ENCODE assay signal across 8 cellular contexts in the genomic region with DNA sequence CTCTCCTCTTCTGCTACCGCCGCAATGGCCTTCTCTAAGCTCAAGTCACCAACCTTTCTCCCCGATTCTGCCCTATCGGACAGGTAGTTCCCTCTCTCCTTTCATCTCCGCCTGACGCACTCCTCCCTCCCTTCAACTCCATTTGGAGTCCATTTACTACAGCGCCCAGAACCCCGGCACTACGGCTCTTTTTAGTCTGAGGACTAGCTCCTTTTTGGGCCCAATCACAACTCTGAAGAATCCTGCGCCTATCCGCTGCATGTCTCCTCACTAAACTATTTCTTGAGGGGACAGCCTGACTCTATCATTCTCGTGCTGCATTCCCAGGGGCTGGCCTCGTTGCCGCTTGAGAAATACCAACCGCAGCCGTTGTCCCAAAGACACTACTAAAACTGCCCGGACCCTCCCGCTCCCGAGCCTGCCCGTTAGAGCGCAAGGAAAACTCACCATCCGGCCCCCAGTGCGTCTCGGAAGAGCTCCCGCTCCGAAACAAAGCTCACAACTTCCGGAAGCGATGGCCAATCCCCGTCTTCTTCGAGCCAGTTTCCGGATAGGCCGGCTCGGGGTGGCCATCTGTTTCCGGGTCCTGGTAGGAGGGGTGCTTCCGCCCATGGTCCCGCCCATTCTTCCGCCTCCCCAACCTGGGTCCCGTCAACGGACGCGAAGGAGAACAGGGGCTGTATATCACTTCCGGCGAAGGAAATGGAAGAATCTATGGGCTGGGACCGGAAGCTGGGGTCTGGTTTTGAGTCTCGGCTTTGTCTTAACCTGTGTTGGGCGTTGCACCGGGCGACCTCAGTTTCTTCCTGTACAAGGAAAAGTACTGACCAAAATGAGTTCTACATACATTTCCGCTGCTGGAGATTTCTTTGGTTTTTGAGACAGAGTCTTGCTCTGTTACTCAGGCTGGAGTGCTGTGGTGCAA. TPM values are rescaled to one million over a fixed set of nuclear protein-coding genes. Genes with fewer than 3 reads are reported as not detected.
DNase-seq lines count a peak whose midpoint lies in the region; ATAC-seq lines count a peak whose summit lies in the region.

TSS of gene TPRKB (minus strand) at position 491 of the 925 bp plus-strand sequence. CDS start 2,776 bp downstream, outside the sequence.

- ATAC-seq in GM19468 (IDR thresholded peaks at IDR 0.05; ENCODE audit: extremely low read depth, unreplicated experiment) (peak; percentile 88), memory B cell (ENCODE audit: low read depth) (peak; percentile 99)
- peak; percentile 98 for ATAC-seq in effector memory CD8-positive, alpha-beta T cell (replicated peaks)

- CTCF ChIA-PET in CD8-positive, alpha-beta memory T cell (lab: Charles Lee), result interaction anchor here (0.6 to 1.6 kb wide), 5 partner anchors 19 to 410 kb away, joined by 3 to 4 read pairs (median 3); partner anchors contain the start of genes ALMS1 and DUSP11

- peak within 1 kb of the TSS; percentile 89 to 99 (median 95) for H3K4me3 Mint-ChIP-seq in CD8-positive, alpha-beta memory T cell
- peak within 1 kb of the TSS; percentile 89 to 93 for H3K4me3 Mint-ChIP-seq in effector memory CD8-positive, alpha-beta T cell
- H3K4me3 Mint-ChIP-seq in memory B cell, result peak within 1 kb of the TSS; percentile 86

- POLR2A ChIA-PET in CD8-positive, alpha-beta memory T cell (lab: Charles Lee), result interaction anchor here (0.6 to 1.2 kb wide), 7 partner anchors 42 to 721 kb away, joined by 3 to 5 read pairs (median 3); partner anchors contain the start of genes DGUOK, DUSP11, MOB1A and MTHFD2

- no peaks in the 10 kb centered on the region for H3K9me3 ChIP-seq in CD8-positive, alpha-beta memory T cell (ENCODE audit: low read length)

- H3K36me3 Mint-ChIP-seq in CD8-positive, alpha-beta memory T cell, result peaks cover 8 to 39% (median 16%) of the 10 kb centered on the region in 3 donors
- peaks cover 41% of the 10 kb centered on the region for H3K36me3 Mint-ChIP-seq in effector memory CD8-positive, alpha-beta T cell (ENCODE audit: insufficient read depth)
- peaks cover 21% of the 10 kb centered on the region for H3K36me3 Mint-ChIP-seq in memory B cell

- peaks cover 14% of the 10 kb centered on the region for H3K36me3 ChIP-seq in CD8-positive, alpha-beta memory T cell (ENCODE audit: insufficient read depth, low read length)

- peak within 1 kb of the TSS; percentile 95 for H3K4me3 ChIP-seq in CD8-positive, alpha-beta memory T cell (ENCODE audit: low read length)

- peaks cover 24 to 26% (median 25%) of the 10 kb centered on the region in 3 donors for H3K4me1 Mint-ChIP-seq in CD8-positive, alpha-beta memory T cell
- peaks cover 11 to 16% of the 10 kb centered on the region in 2 donors for H3K4me1 Mint-ChIP-seq in effector memory CD8-positive, alpha-beta T cell (ENCODE audit: low read depth in 2 of 2)
- peaks cover 9% of the 10 kb centered on the region for H3K4me1 Mint-ChIP-seq in memory B cell

- H3K27ac Mint-ChIP-seq in CD8-positive, alpha-beta memory T cell, result peak within 1 kb of the TSS; percentile 77 to 98 (median 92)
- peak within 1 kb of the TSS; percentile 70 to 83 for H3K27ac Mint-ChIP-seq in effector memory CD8-positive, alpha-beta T cell
- H3K27ac Mint-ChIP-seq in memory B cell, result peak within 1 kb of the TSS; percentile 76

- H3K27ac ChIP-seq in CD8-positive, alpha-beta memory T cell (ENCODE audit: low read depth, low read length), result peak within 1 kb of the TSS; percentile 79

- peaks cover 18% of the 10 kb centered on the region for H3K4me1 ChIP-seq in CD8-positive, alpha-beta memory T cell (ENCODE audit: insufficient read depth, low read length)

- H3K9me3 Mint-ChIP-seq in CD8-positive, alpha-beta memory T cell, result no peaks in the 10 kb centered on the region
- H3K9me3 Mint-ChIP-seq in effector memory CD8-positive, alpha-beta T cell, result peaks cover 0 to 5% of the 10 kb centered on the region in 2 donors
- peaks cover 2% of the 10 kb centered on the region for H3K9me3 Mint-ChIP-seq in memory B cell

- no peaks in the 10 kb centered on the region for H3K27me3 ChIP-seq in CD8-positive, alpha-beta memory T cell (ENCODE audit: insufficient read depth, low read length, poor library complexity, severe bottlenecking)

- no peaks in the 10 kb centered on the region for H3K27me3 Mint-ChIP-seq in CD8-positive, alpha-beta memory T cell
- H3K27me3 Mint-ChIP-seq in effector memory CD8-positive, alpha-beta T cell, result no peaks in the 10 kb centered on the region
- no peaks in the 10 kb centered on the region for H3K27me3 Mint-ChIP-seq in memory B cell

- peak; percentile 88 to 97 (median 94) for DNase-seq in CD8-positive, alpha-beta memory T cell
- peak; percentile 86 for DNase-seq in HS-5 (ENCODE audit: low read depth)
- DNase-seq in NK-92 treated with Interleukin-12 subunit alpha and Interleukin-12 subunit beta, amount 100 ng/mL, for 24 hours (lab: John Stamatoyannopoulos, UW), result peak; percentile 95
- DNase-seq in activated CD8-positive, alpha-beta memory T cell treated with anti-CD3 and anti-CD28 coated beads for 24 hours, result peak; percentile 96
- peak; percentile 92 to 94 (median 93) for DNase-seq in effector memory CD8-positive, alpha-beta T cell
- peak; percentile 82 for DNase-seq in memory B cell (ENCODE audit: low spot score in 2 of 2)
- DNase-seq in stimulated activated CD8-positive, alpha-beta memory T cell treated with anti-CD3 and anti-CD28 coated beads, Interleukin-12 subunit alpha, Interleukin-12 subunit beta, amount 100 ng/mL, for 24 hours (ENCODE audit: extremely low read depth), result peak; percentile 86

RNA-seq across cellular contexts. Expression of gene TPRKB, which starts in this region (rescaled TPM):
- 10 to 100 TPM; 38.4 to 38.6 TPM for total RNA-seq in CD8-positive, alpha-beta memory T cell
- 69.0 TPM for polyA plus RNA-seq in CD8-positive, alpha-beta memory T cell

Comparison
In these comparisons a context has a peak if more than half of its experiments do, and no peak if none do; other contexts are left out.
1. Peak in every context shown above with its lines: DNase-seq, ATAC-seq, H3K4me3 ChIP-seq and H3K27ac ChIP-seq.